In the genomic region with DNA sequence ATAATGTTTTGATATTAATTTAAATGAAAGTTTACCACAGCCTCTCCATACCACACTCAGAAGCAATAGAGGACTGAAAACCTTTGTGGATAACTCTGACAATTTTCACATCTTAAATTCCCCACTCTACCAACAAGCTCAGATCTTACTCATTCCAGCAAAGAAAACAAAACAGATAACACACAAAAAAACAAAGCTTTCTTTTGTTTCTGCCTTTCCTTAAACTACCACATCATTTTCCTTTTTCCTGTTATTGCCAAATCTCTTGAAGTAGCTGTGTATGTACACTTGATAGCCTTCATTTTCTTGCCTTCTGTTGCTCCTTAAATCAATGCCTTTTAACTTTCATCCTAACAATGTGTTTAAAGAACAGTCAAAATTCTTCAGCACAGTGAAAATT, we compare ENCODE assay signal across 27 cellular contexts.
"Had no signal": no experiment of that assay in that cellular context is flagged by ENCODE, and none has a peak within 500 bp of the region (broad histone marks: within the 10 kb centered on the region; RNA-seq: fewer than 3 reads in every experiment).

No MANE protein-coding gene starts in this region.

- DNase-seq: cerebellar nuclear complex; cortex of kidney; effector memory CD8-positive, alpha-beta T cell; foreskin keratinocyte; glutamatergic neuron; hypothalamus; immature natural killer cell; islet precursor cell; kidney glomerular epithelial cell; left ventricle myocardium superior; lower lobe of right lung; mucosa of descending colon; naive B cell; pancreas; right cardiac atrium; spleen; stimulated activated CD4-positive, alpha-beta T cell treated with anti-CD3 and anti-CD28 coated beads, Interleukin-15, amount 100 ng/mL, for 24 hours; stimulated activated CD4-positive, alpha-beta T cell treated with anti-CD3 and anti-CD28 coated beads, Interleukin-2, amount 100 ng/mL, for 48 hours; stimulated activated naive B cell treated with anti-CD40 and anti-IgM and Interleukin-4, amounts not matched to agents 10 μg/mL and 1 μg/mL and 100 μg/mL, for 72 hours; upper lobe of left lung had no signal

- H3K27me3 ChIP-seq: neutrophil, pancreas, spleen, tibial nerve, upper lobe of left lung had no signal

- H3K4me3 ChIP-seq: lower lobe of right lung, mucosa of descending colon, pancreas, prostate gland, skin epidermis, spleen, thoracic aorta, tibial nerve, upper lobe of left lung had no signal

- H3K9me3 ChIP-seq: lower lobe of right lung, mucosa of descending colon, neutrophil, pancreas, prostate gland, spleen, thoracic aorta, tibial nerve, upper lobe of left lung had no signal

- H3K36me3 ChIP-seq: lower lobe of right lung, neutrophil, pancreas, prostate gland, spleen, thoracic aorta, tibial nerve, upper lobe of left lung had no signal

- FAIRE-seq: endometrium, pancreas, urothelium cell line had no signal

- H3K4me1 ChIP-seq: foreskin keratinocyte, lower lobe of right lung, pancreas, prostate gland, spleen, tibial nerve, upper lobe of left lung had no signal

- H3K27ac ChIP-seq: foreskin keratinocyte, lower lobe of right lung, neutrophil, pancreas, prostate gland, skin epidermis, spleen, thoracic aorta, tibial nerve, upper lobe of left lung had no signal
